Comparison of ENCODE assay signal across 8 cellular contexts in genomic region chr17:78379134-78379497, GRCh38. TPM values are rescaled to one million over a fixed set of nuclear protein-coding genes. Genes with fewer than 3 reads are reported as not detected.
DNase-seq lines count a peak whose midpoint lies in the region; ATAC-seq and TF ChIP-seq lines count a peak whose summit lies in the region.

No MANE protein-coding gene starts in this region.

- H3K27ac ChIP-seq in esophagus muscularis mucosa (replicated peaks in 1 of 4) (peak overlapping the region; percentile 88 to 95 (median 90)), parathyroid adenoma (peak overlapping the region; percentile 68)

- TF ChIP-seq POLR2A in esophagus muscularis mucosa (IDR thresholded peaks at IDR 0.05; ENCODE audit: low read depth) = no peak

- 4% methylated on average over 6 of the region's 7 CpGs for WGBS in esophagus muscularis mucosa

- H3K27me3 ChIP-seq in esophagus muscularis mucosa = peaks cover 0 to 3% (median 0%) of the 10 kb centered on the region in 4 donors
- H3K27me3 ChIP-seq in parathyroid adenoma (ENCODE audit: control insufficient read depth, insufficient read depth, low read length) = no peaks in the 10 kb centered on the region

- TF ChIP-seq EP300 in esophagus muscularis mucosa (IDR thresholded peaks at IDR 0.05) = peak; percentile 6

- peak overlapping the region; percentile 77 for H3K4me3 ChIP-seq in GM12864 (ENCODE audit: low read depth, low read length)
- peak overlapping the region; percentile 76 to 100 (median 96) for H3K4me3 ChIP-seq in esophagus muscularis mucosa
- H3K4me3 ChIP-seq in parathyroid adenoma (ENCODE audit: low read depth, low read length) = peak overlapping the region; percentile 79

- peaks cover 52 to 70% (median 66%) of the 10 kb centered on the region in 4 donors for H3K4me1 ChIP-seq in esophagus muscularis mucosa
- H3K4me1 ChIP-seq in parathyroid adenoma = peaks cover 6% of the 10 kb centered on the region

- H3K4me2 ChIP-seq in parathyroid adenoma (ENCODE audit: low read length) = peak overlapping the region; percentile 94

- H3K9me3 ChIP-seq in esophagus muscularis mucosa = no peaks in the 10 kb centered on the region
- no peaks in the 10 kb centered on the region for H3K9me3 ChIP-seq in parathyroid adenoma (ENCODE audit: control insufficient read depth, low read length)

- ATAC-seq in SK-N-SH treated with all-trans-retinoic acid at 6 μM for 48 hours (no peak), HG03095 (IDR thresholded peaks at IDR 0.05; ENCODE audit: unreplicated experiment) (no peak)

- intact Hi-C loops in esophagus muscularis mucosa (cut with DNase I) = no loop called here

- peaks cover 0 to 7% (median 0%) of the 10 kb centered on the region in 4 donors for H3K36me3 ChIP-seq in esophagus muscularis mucosa
- H3K36me3 ChIP-seq in parathyroid adenoma (ENCODE audit: control insufficient read depth, insufficient read depth, low read length) = no peaks in the 10 kb centered on the region

- peaks cover 39% of the 10 kb centered on the region for H3K79me2 ChIP-seq in parathyroid adenoma

- H2AFZ ChIP-seq in parathyroid adenoma = peak overlapping the region; percentile 86

- H3K9ac ChIP-seq in parathyroid adenoma = peak overlapping the region; percentile 89

- DNase-seq in GM12864 (ENCODE audit: low read depth) (no peak), esophagus muscularis mucosa (ENCODE audit: extremely low spot score) (no peak), SKM-1 treated with dmso at 0.1 percent for 144 hours (lab: John Stamatoyannopoulos, UW; ENCODE audit: unreplicated experiment) (no peak), NCI-H2081 treated with DMSO at 0.1 percent for 48 hours (lab: John Stamatoyannopoulos, UW) (no peak)
- DNase-seq in effector CD8-positive, alpha-beta T cell (lab: John Stamatoyannopoulos, UW) = no peak

- TF ChIP-seq CTCF in GM12864 (IDR thresholded peaks at IDR 0.05; ENCODE audit: low read depth, low read length, missing control alignments) = no peak
- TF ChIP-seq CTCF in esophagus muscularis mucosa (IDR thresholded peaks at IDR 0.05) = no peak
- no peak for TF ChIP-seq CTCF in parathyroid adenoma (IDR thresholded peaks at IDR 0.05)

TF ChIP-seq in SK-N-SH treated with all-trans-retinoic acid at 6 μM for 48 hours, 23 proteins besides CTCF, POLR2A, EP300 and RAD21:
- TF ChIP-seq PATZ1 (CRISPR knock-in tag; IDR thresholded peaks at IDR 0.05; ENCODE audit: borderline replicate concordance) = no peak
- TF ChIP-seq ZNF8 (CRISPR knock-in tag; IDR thresholded peaks at IDR 0.05) = no peak
- TF ChIP-seq ZNF70 (CRISPR knock-in tag; IDR thresholded peaks at IDR 0.05) = no peak
- TF ChIP-seq CREB5 (CRISPR knock-in tag; IDR thresholded peaks at IDR 0.05; ENCODE audit: low read depth) = 0 out of 2 replicates have a peak, but pooled peaks have one; percentile 27

RNA-seq across cellular contexts. Expression of gene PGS1, which starts 0.7 kb away (rescaled TPM):
- total RNA-seq in esophagus muscularis mucosa = 10 to 100 TPM; 30.7 to 45.9 (median 35.6) TPM

RNA-seq across cellular contexts. Expression of gene SOCS3, which starts 19.2 kb away (rescaled TPM):
- total RNA-seq in esophagus muscularis mucosa = 1,000 to 10,000 TPM in 1 of 4 donors, 10 to 100 TPM in 3; 12.5 to 1,139 (median 39.3) TPM
